In genomic region chr10:22669163-22669711, GRCh38 we compare ENCODE assay signal across 12 cellular contexts. TPM values are rescaled to one million over a fixed set of nuclear protein-coding genes. Genes with fewer than 3 reads are reported as not detected.
DNase-seq lines count a peak whose midpoint lies in the region; ATAC-seq, FAIRE-seq and TF ChIP-seq lines count a peak whose summit lies in the region.
"Had no signal": no experiment of that assay in that cellular context is flagged by ENCODE, and none has a peak within 500 bp of the region (broad histone marks: within the 10 kb centered on the region; RNA-seq: fewer than 3 reads in every experiment).

No MANE protein-coding gene starts in this region.

- no peak for TF ChIP-seq RAD21 in GM12878 (IDR thresholded peaks at IDR 0.05; ENCODE audit: insufficient read depth, low read depth, low read length)

- BruUV-seq in GM12878 (replicated peaks; lab: Mats Ljungman, UMichigan) = no TSS peak

- peak in 1 of 3 donors; percentile 43 for DNase-seq in CD4-positive, CD25-positive, alpha-beta regulatory T cell
- DNase-seq in GM12878 (ENCODE audit: low read depth, low spot score) (no peak), NCI-H1694 (lab: John Stamatoyannopoulos, UW) (no peak), prostate gland (ENCODE audit: low spot score) (no peak)
- no peak for DNase-seq in activated CD4-positive, CD25-positive, alpha-beta regulatory T cell treated with anti-CD3 and anti-CD28 coated beads, Interleukin-2, amount 50 U/mL, for 72 hours
- DNase-seq: C1 segment of cervical spinal cord, right lobe of liver, T1000 had no signal

- CTCF ChIA-PET in GM12878 (lab: Yijun Ruan, JAX) = interaction anchor here (0.7 to 2.0 kb wide), 9 partner anchors 9 to 61 kb away, joined by 3 to 8 read pairs (median 3); no protein-coding TSS in a partner anchor

- FAIRE-seq in GM12878 (lab: Jason Lieb, UNC) = no peak

- ATAC-seq in CD4-positive, CD25-positive, alpha-beta regulatory T cell (ENCODE audit: low read depth in 2 of 2) = peak; percentile 19 to 25
- ATAC-seq in GM18907 (IDR thresholded peaks at IDR 0.05; ENCODE audit: unreplicated experiment) (peak; percentile 31), HG03342 (IDR thresholded peaks at IDR 0.05; ENCODE audit: unreplicated experiment) (peak; percentile 39), GM12878 (peak; percentile 86), HG03460 (IDR thresholded peaks at IDR 0.05; ENCODE audit: unreplicated experiment) (no peak)
- ATAC-seq: right lobe of liver had no signal

- H3K27ac Mint-ChIP-seq in CD4-positive, CD25-positive, alpha-beta regulatory T cell = peak overlapping the region; percentile 66 to 99 (median 89)

- WGBS in GM12878 (ENCODE audit: insufficient coverage, insufficient replicate concordance, low lambda C conversion rate, missing lambda C conversion rate) = 23% methylated on average over 13 of the region's 13 CpGs
- WGBS in prostate gland = 89% methylated on average over 13 of the region's 13 CpGs

- in situ Hi-C loops in GM12878 (cut with MboI) = no loop called here

- peak overlapping the region; percentile 69 for H3K4me2 ChIP-seq in GM12878 (ENCODE audit: control insufficient read depth, insufficient read depth)

- H2AFZ ChIP-seq in GM12878 (ENCODE audit: control insufficient read depth, low read depth, low read length) = no peak overlapping the region

- H3K27ac ChIP-seq in CD4-positive, CD25-positive, alpha-beta regulatory T cell (ENCODE audit: insufficient read depth, low read length, poor library complexity, severe bottlenecking) = peak overlapping the region; percentile 74
- H3K27ac ChIP-seq in GM12878 (ENCODE audit: control insufficient read depth, insufficient read depth) = peak overlapping the region; percentile 47
- no peak overlapping the region for H3K27ac ChIP-seq in prostate gland
- H3K27ac ChIP-seq: right lobe of liver, vagina had no signal

- RAD21 ChIA-PET in GM12878 (lab: Charles Lee; ENCODE audit: unreplicated experiment) = interaction anchor here (0.9 to 6.6 kb wide), 17 partner anchors 10 to 64 kb away, joined by 3 to 71 read pairs (median 7); no protein-coding TSS in a partner anchor

- TF ChIP-seq EP300 in GM12878 (IDR thresholded peaks at IDR 0.05; ENCODE audit: borderline replicate concordance in 1 of 2, control insufficient read depth in 1 of 2, low read depth in 2 of 2, low read length in 2 of 2) = no peak

- H3K79me2 ChIP-seq in GM12878 (ENCODE audit: control insufficient read depth, insufficient read depth, low read length) = peaks cover 97% of the 10 kb centered on the region

- H3K4me3 Mint-ChIP-seq in CD4-positive, CD25-positive, alpha-beta regulatory T cell = peak overlapping the region; percentile 65 to 80 (median 72)

- no peaks in the 10 kb centered on the region for H3K9me3 ChIP-seq in CD4-positive, CD25-positive, alpha-beta regulatory T cell (ENCODE audit: control insufficient read depth in 2 of 2, low read length in 2 of 2)
- H3K9me3 ChIP-seq in GM12878 (replicated peaks; ENCODE audit: control insufficient read depth, insufficient read depth, low read length) = no peaks in the 10 kb centered on the region
- no peaks in the 10 kb centered on the region for H3K9me3 ChIP-seq in prostate gland
- H3K9me3 ChIP-seq: right lobe of liver, vagina had no signal

- H3K27me3 Mint-ChIP-seq in CD4-positive, CD25-positive, alpha-beta regulatory T cell = no peaks in the 10 kb centered on the region

- peaks cover 88% of the 10 kb centered on the region for H3K4me1 ChIP-seq in CD4-positive, CD25-positive, alpha-beta regulatory T cell (ENCODE audit: control insufficient read depth, insufficient read depth, low read length, poor library complexity, severe bottlenecking)
- H3K4me1 ChIP-seq in GM12878 (ENCODE audit: control insufficient read depth, insufficient read depth, low read length) (peaks cover 27% of the 10 kb centered on the region), prostate gland (replicated peaks) (no peaks in the 10 kb centered on the region)

- intact Hi-C loops in GM12878 (cut with micrococcal nuclease; ENCODE audit: unreplicated experiment) (loop anchor here (2.0 to 5.0 kb wide), 2 partner anchors 14 to 43 kb away; partner anchors contain the start of gene PIP4K2A), prostate gland (cut with DNase I) (no loop called here)

- no peaks in the 10 kb centered on the region for H3K9me3 Mint-ChIP-seq in CD4-positive, CD25-positive, alpha-beta regulatory T cell

- no peak overlapping the region; the same call in 1 of the 2 replicates for H3K9ac ChIP-seq in GM12878 (ENCODE audit: control insufficient read depth, insufficient read depth, low read length)

- H3K27me3 ChIP-seq in CD4-positive, CD25-positive, alpha-beta regulatory T cell (ENCODE audit: control insufficient read depth, insufficient read depth, low read length) = no peaks in the 10 kb centered on the region
- H3K27me3 ChIP-seq in GM12878 (replicated peaks in 1 of 2; ENCODE audit: control insufficient read depth in 2 of 2, insufficient read depth in 2 of 2, low read length in 1 of 2) (no peaks in the 10 kb centered on the region), prostate gland (replicated peaks; ENCODE audit: insufficient read depth) (no peaks in the 10 kb centered on the region)
- H3K27me3 ChIP-seq: right lobe of liver, vagina had no signal

- H3K36me3 Mint-ChIP-seq in CD4-positive, CD25-positive, alpha-beta regulatory T cell = peaks cover 5% of the 10 kb centered on the region

- H3K4me3 ChIP-seq in CD4-positive, CD25-positive, alpha-beta regulatory T cell (ENCODE audit: low read depth, low read length) = peak overlapping the region; percentile 81
- H3K4me3 ChIP-seq in GM12878 = no peak overlapping the region
- H3K4me3 ChIP-seq in prostate gland = no peak overlapping the region
- H3K4me3 ChIP-seq: right lobe of liver, vagina had no signal

- TF ChIP-seq POLR2A in GM12878 (IDR thresholded peaks at IDR 0.05; ENCODE audit: low read depth, low read length) = no peak
- TF ChIP-seq POLR2A in prostate gland (IDR thresholded peaks at IDR 0.05) = no peak

- POLR2A ChIA-PET in GM12878 (lab: Charles Lee) = interaction anchor here (1.0 to 2.8 kb wide), 5 partner anchors 14 to 44 kb away, joined by 3 to 12 read pairs (median 8); partner anchors contain the start of gene PIP4K2A

- no peaks in the 10 kb centered on the region for H4K20me1 ChIP-seq in GM12878 (ENCODE audit: control insufficient read depth, insufficient read depth)

- H3K4me1 Mint-ChIP-seq in CD4-positive, CD25-positive, alpha-beta regulatory T cell = peaks cover 52 to 94% (median 69%) of the 10 kb centered on the region in 4 donors

- SMC1A ChIA-PET in GM12878 (lab: Charles Lee; ENCODE audit: uncharacterized antibody, unreplicated experiment) = interaction anchor here (1.0 to 8.4 kb wide), 17 partner anchors 11 to 84 kb away, joined by 3 to 107 read pairs (median 8); no protein-coding TSS in a partner anchor

- H3K36me3 ChIP-seq in CD4-positive, CD25-positive, alpha-beta regulatory T cell (ENCODE audit: control insufficient read depth, insufficient read depth, low read length) = peaks cover 3% of the 10 kb centered on the region
- no peaks in the 10 kb centered on the region for H3K36me3 ChIP-seq in GM12878 (ENCODE audit: control insufficient read depth in 2 of 2, insufficient read depth in 2 of 2, low read length in 1 of 2)
- H3K36me3 ChIP-seq in prostate gland = no peaks in the 10 kb centered on the region
- H3K36me3 ChIP-seq: right lobe of liver, vagina had no signal

- TF ChIP-seq CTCF in GM12878 (IDR thresholded peaks at IDR 0.05 in 2 of 3, conservative IDR thresholded peaks at IDR 0.05 in 1 of 3; ENCODE audit: control insufficient read depth in 2 of 3, extremely low read depth in 1 of 3, insufficient read depth in 1 of 3, low read depth in 3 of 3, low read length in 3 of 3) (no peak), prostate gland (IDR thresholded peaks at IDR 0.05) (no peak)

TF ChIP-seq in GM12878, 131 proteins besides CTCF, POLR2A, EP300 and RAD21 (continues in another document):
- TF ChIP-seq PAX8 (IDR thresholded peaks at IDR 0.05) (no peak), NBN (IDR thresholded peaks at IDR 0.05) (peak; percentile 74), IKZF1 (conservative IDR thresholded peaks at IDR 0.05) (peak; percentile 41; the same call in 1 of the 2 replicates), RELB (IDR thresholded peaks at IDR 0.05; ENCODE audit: low read depth) (peak; percentile 61), TCF7 (IDR thresholded peaks at IDR 0.05; ENCODE audit: borderline replicate concordance) (0 out of 2 replicates have a peak, but pooled peaks have one; percentile 26), ATF7 (IDR thresholded peaks at IDR 0.05; ENCODE audit: low read depth) (peak; percentile 51; the same call in 1 of the 2 replicates)

RNA-seq across cellular contexts. Expression of gene PIP4K2A, which starts 45.1 kb away (rescaled TPM):
- 156 TPM for total RNA-seq in CD4-positive, CD25-positive, alpha-beta regulatory T cell
- 10 to 100 TPM; 41.3 to 68.8 (median 49.1) TPM for polyA plus RNA-seq in CD4-positive, CD25-positive, alpha-beta regulatory T cell
- total RNA-seq in GM12878 (2013; cell fraction: nucleolus; rRNA removed) = 75.2 and 80.8 TPM in 2 replicates
- total RNA-seq in GM12878 (2014; rRNA removed) (66.1 and 76.6 TPM in 2 replicates), GM12878 (2014; rRNA removed; fragmentation: Illumina TruSeq; extraction: Trizol) (138 and 139 TPM in 2 replicates), GM12878 (2021) (107 and 110 TPM in 2 replicates), prostate gland (10 to 100 TPM; 13.2 to 17.4 TPM)
- 65.1 TPM for polyA plus RNA-seq in GM12878 (2011; ENCODE audit: low read depth)
- polyA plus RNA-seq in GM12878 (2011; rRNA removed) (74.2 and 111 TPM in 2 replicates), GM12878 (2014; fragmentation: Illumina TruSeq; extraction: Trizol) (120 and 188 TPM in 2 replicates), GM12878 (2014; fragmentation: Nextera tagmentation; extraction: Ambion mirVana) (100 to 1,000 TPM in 1 of 2 experiments, 10 to 100 TPM in 1; 54.3 to 103 TPM), GM12878 (2014; rRNA removed) (63.4 and 82.4 TPM in 2 replicates), GM12878 (2016; fragmentation: Nextera tagmentation; extraction: Ambion mirVana) (10 to 100 TPM; 84.1 to 84.8 TPM)
- 37.6 and 45.3 TPM in 2 replicates for polyA plus RNA-seq in GM12878 (2011; cell fraction: cytosol; rRNA removed)
- 30.4 and 31.2 TPM in 2 replicates for polyA plus RNA-seq in GM12878 (2011; cell fraction: nucleus; rRNA removed)
- polyA plus RNA-seq in GM12878 (2012) = 50.1 and 66.8 TPM in 2 replicates
- polyA minus RNA-seq in GM12878 (2011; rRNA and poly(A)+ RNA removed) = 81.0 and 112 TPM in 2 replicates
- 36.2 and 39.6 TPM in 2 replicates for polyA minus RNA-seq in GM12878 (2011; cell fraction: cytosol; rRNA and poly(A)+ RNA removed)
- 36.8 and 50.8 TPM in 2 replicates for polyA minus RNA-seq in GM12878 (2011; cell fraction: nucleus; rRNA and poly(A)+ RNA removed)

Comparison
In these comparisons a context has a peak if more than half of its experiments do, and no peak if none do; other contexts are left out.
1. H3K27ac ChIP-seq: peak in CD4-positive, CD25-positive, alpha-beta regulatory T cell (single experiment) and GM12878 (single experiment); none in prostate gland (0 of 2).